Comparison of ENCODE assay signal across 20 cellular contexts in the genomic region with DNA sequence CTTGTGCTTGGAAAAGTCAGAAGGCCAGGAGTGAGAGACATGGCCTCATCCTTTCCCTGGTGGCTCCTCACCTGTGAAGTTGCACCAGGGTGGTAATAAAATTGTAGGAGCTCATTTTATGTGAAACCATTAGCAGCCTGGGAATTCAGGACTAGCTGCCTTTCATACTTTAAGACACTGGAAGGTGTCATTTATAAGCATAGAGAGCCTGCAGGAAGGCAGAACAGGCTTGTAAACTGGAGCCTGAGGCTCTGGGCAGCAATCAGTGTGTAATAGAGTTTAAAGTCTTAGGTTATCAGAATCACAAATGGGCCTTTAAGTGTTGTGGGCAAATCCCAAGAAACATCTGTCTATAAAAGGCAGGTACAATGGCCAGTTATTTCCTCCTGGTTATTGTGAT. TPM values are rescaled to one million over a fixed set of nuclear protein-coding genes. Genes with fewer than 3 reads are reported as not detected.
DNase-seq lines count a peak whose midpoint lies in the region; ATAC-seq and TF ChIP-seq lines count a peak whose summit lies in the region.
"Had no signal": no experiment of that assay in that cellular context is flagged by ENCODE, and none has a peak within 500 bp of the region (broad histone marks: within the 10 kb centered on the region; RNA-seq: fewer than 3 reads in every experiment).

No MANE protein-coding gene starts in this region.

- H3K4me3 Mint-ChIP-seq in chondrocyte (ENCODE audit: unreplicated experiment) = no peak overlapping the region
- H3K4me3 Mint-ChIP-seq: CD4-positive, alpha-beta memory T cell had no signal

- peaks cover 14% of the 10 kb centered on the region for H3K4me1 ChIP-seq in HEK293 (ENCODE audit: control insufficient read depth, insufficient read depth, low read length)
- H3K4me1 ChIP-seq in mucosa of descending colon (ENCODE audit: low read depth) = no peaks in the 10 kb centered on the region
- peaks cover 6 to 54% (median 35%) of the 10 kb centered on the region in 4 donors for H3K4me1 ChIP-seq in tibial artery
- no peaks in the 10 kb centered on the region for H3K4me1 ChIP-seq in lower lobe of right lung
- H3K4me1 ChIP-seq: Caco-2, Peyer's patch had no signal

- TF ChIP-seq CTCF in HEK293 (tag by site-specific recombination; IDR thresholded peaks at IDR 0.05) (no peak), chondrocyte (IDR thresholded peaks at IDR 0.05) (no peak), mucosa of descending colon (IDR thresholded peaks at IDR 0.05) (no peak), tibial artery (IDR thresholded peaks at IDR 0.05) (no peak), lower lobe of right lung (IDR thresholded peaks at IDR 0.05) (no peak)

- peaks cover 64% of the 10 kb centered on the region for H3K4me1 Mint-ChIP-seq in chondrocyte (ENCODE audit: low read depth)

- peak overlapping the region; percentile 25 for H3K27ac Mint-ChIP-seq in chondrocyte (ENCODE audit: unreplicated experiment)

- H3K4me3 ChIP-seq in HEK293 (ENCODE audit: low read depth, low read length) = no peak overlapping the region
- H3K4me3 ChIP-seq in mucosa of descending colon = no peak overlapping the region
- H3K4me3 ChIP-seq in tibial artery = no peak overlapping the region
- no peak overlapping the region for H3K4me3 ChIP-seq in lower lobe of right lung
- H3K4me3 ChIP-seq: BLaER1, Peyer's patch, SJCRH30 had no signal

- no peaks in the 10 kb centered on the region for H3K36me3 ChIP-seq in HEK293 (ENCODE audit: control insufficient read depth in 2 of 2, insufficient read depth in 1 of 2, low read length in 2 of 2)
- H3K36me3 ChIP-seq in mucosa of descending colon (ENCODE audit: low read depth) = no peaks in the 10 kb centered on the region
- no peaks in the 10 kb centered on the region for H3K36me3 ChIP-seq in tibial artery
- no peaks in the 10 kb centered on the region for H3K36me3 ChIP-seq in lower lobe of right lung
- H3K36me3 ChIP-seq: BLaER1, Peyer's patch, SJCRH30 had no signal

- intact Hi-C loops in mucosa of descending colon (cut with DNase I, micrococcal nuclease) (no loop called here), tibial artery (cut with DNase I; ENCODE audit: low total_unique reads) (no loop called here), lower lobe of right lung (cut with DNase I) (no loop called here)

- H3K27ac ChIP-seq in HEK293 (ENCODE audit: extremely low read depth, low read depth, low read length) (peak overlapping the region; percentile 22; the same call in 1 of the 2 replicates), tibial artery (peak overlapping the region; percentile 76 to 77), lower lobe of right lung (no peak overlapping the region)
- H3K27ac ChIP-seq: BLaER1, Peyer's patch, SJCRH30 had no signal

- ATAC-seq in mucosa of descending colon (peak; percentile 36), lower lobe of right lung (no peak), HG02623 (IDR thresholded peaks at IDR 0.05; ENCODE audit: unreplicated experiment) (no peak)

- DNase-seq in chondrocyte (ENCODE audit: low spot score) = no peak
- DNase-seq in mucosa of descending colon = no peak
- DNase-seq in tibial artery = no peak
- DNase-seq in lower lobe of right lung = no peak
- DNase-seq in activated CD8-positive, alpha-beta memory T cell treated with anti-CD3 and anti-CD28 coated beads for 24 hours = no peak
- DNase-seq: Caco-2; CD4-positive, alpha-beta memory T cell; DMS 273 treated with DMSO at 0.1 percent for 48 hours; DMS79 treated with DMSO at 0.1 percent for 48 hours; H7; Kasumi-1; NCI-H1694 treated with DMSO at 0.1 percent for 48 hours; NCI-H2081 treated with DMSO at 0.1 percent for 48 hours; NCI-H2171 treated with DMSO at 0.1 percent for 48 hours; NCI-H524 treated with DMSO at 0.1 percent for 48 hours; Peyer's patch; SJCRH30 had no signal

- no peaks in the 10 kb centered on the region for H3K27me3 ChIP-seq in tibial artery
- no peaks in the 10 kb centered on the region for H3K27me3 ChIP-seq in lower lobe of right lung (ENCODE audit: low read depth)
- H3K27me3 ChIP-seq: Peyer's patch, SJCRH30 had no signal

- POLR2A ChIA-PET in HEK293 (lab: Yijun Ruan, JAX) = no interaction called here

- CTCF ChIA-PET in HEK293 (lab: Yijun Ruan, JAX) = interaction anchor here (1.0 to 2.4 kb wide), 4 partner anchors 11 to 288 kb away, joined by 3 to 10 read pairs (median 4); no protein-coding TSS in a partner anchor

- H3K9me3 ChIP-seq in HEK293 (ENCODE audit: control insufficient read depth, insufficient read depth, low read depth, low read length) (no peaks in the 10 kb centered on the region), mucosa of descending colon (peaks cover 5% of the 10 kb centered on the region), tibial artery (no peaks in the 10 kb centered on the region), lower lobe of right lung (no peaks in the 10 kb centered on the region)
- H3K9me3 ChIP-seq: Peyer's patch, SJCRH30 had no signal

- no peaks in the 10 kb centered on the region for H3K9me3 Mint-ChIP-seq in chondrocyte (ENCODE audit: low read depth)

- no peaks in the 10 kb centered on the region for H3K27me3 Mint-ChIP-seq in chondrocyte (ENCODE audit: low read depth)
- H3K27me3 Mint-ChIP-seq: CD4-positive, alpha-beta memory T cell had no signal

- peaks cover under 1% of the 10 kb centered on the region for H3K36me3 Mint-ChIP-seq in chondrocyte (ENCODE audit: low read depth)

TF ChIP-seq in HEK293, 187 proteins besides CTCF, POLR2A, EP300 and RAD21 (continues in another document):
- TF ChIP-seq ZNF596 (tag by site-specific recombination; IDR thresholded peaks at IDR 0.05) (0 out of 2 replicates have a peak, but pooled peaks have one; percentile 19), ZNF416 (tag by site-specific recombination; IDR thresholded peaks at IDR 0.05) (no peak), ZNF24 (tag by site-specific recombination; IDR thresholded peaks at IDR 0.05) (no peak), ZNF626 (tag by site-specific recombination; IDR thresholded peaks at IDR 0.05) (no peak), ZNF514 (tag by site-specific recombination; IDR thresholded peaks at IDR 0.05) (no peak), ZNF221 (tag by site-specific recombination; IDR thresholded peaks at IDR 0.05; ENCODE audit: borderline replicate concordance) (no peak), TRIM28 (IDR thresholded peaks at IDR 0.05; ENCODE audit: borderline replicate concordance, low read length) (no peak), ZNF76 (tag by site-specific recombination; IDR thresholded peaks at IDR 0.05; ENCODE audit: borderline replicate concordance, low read depth) (no peak), ZNF830 (tag by site-specific recombination; IDR thresholded peaks at IDR 0.05; ENCODE audit: low read depth) (no peak)
- TF ChIP-seq, protein P1, sequence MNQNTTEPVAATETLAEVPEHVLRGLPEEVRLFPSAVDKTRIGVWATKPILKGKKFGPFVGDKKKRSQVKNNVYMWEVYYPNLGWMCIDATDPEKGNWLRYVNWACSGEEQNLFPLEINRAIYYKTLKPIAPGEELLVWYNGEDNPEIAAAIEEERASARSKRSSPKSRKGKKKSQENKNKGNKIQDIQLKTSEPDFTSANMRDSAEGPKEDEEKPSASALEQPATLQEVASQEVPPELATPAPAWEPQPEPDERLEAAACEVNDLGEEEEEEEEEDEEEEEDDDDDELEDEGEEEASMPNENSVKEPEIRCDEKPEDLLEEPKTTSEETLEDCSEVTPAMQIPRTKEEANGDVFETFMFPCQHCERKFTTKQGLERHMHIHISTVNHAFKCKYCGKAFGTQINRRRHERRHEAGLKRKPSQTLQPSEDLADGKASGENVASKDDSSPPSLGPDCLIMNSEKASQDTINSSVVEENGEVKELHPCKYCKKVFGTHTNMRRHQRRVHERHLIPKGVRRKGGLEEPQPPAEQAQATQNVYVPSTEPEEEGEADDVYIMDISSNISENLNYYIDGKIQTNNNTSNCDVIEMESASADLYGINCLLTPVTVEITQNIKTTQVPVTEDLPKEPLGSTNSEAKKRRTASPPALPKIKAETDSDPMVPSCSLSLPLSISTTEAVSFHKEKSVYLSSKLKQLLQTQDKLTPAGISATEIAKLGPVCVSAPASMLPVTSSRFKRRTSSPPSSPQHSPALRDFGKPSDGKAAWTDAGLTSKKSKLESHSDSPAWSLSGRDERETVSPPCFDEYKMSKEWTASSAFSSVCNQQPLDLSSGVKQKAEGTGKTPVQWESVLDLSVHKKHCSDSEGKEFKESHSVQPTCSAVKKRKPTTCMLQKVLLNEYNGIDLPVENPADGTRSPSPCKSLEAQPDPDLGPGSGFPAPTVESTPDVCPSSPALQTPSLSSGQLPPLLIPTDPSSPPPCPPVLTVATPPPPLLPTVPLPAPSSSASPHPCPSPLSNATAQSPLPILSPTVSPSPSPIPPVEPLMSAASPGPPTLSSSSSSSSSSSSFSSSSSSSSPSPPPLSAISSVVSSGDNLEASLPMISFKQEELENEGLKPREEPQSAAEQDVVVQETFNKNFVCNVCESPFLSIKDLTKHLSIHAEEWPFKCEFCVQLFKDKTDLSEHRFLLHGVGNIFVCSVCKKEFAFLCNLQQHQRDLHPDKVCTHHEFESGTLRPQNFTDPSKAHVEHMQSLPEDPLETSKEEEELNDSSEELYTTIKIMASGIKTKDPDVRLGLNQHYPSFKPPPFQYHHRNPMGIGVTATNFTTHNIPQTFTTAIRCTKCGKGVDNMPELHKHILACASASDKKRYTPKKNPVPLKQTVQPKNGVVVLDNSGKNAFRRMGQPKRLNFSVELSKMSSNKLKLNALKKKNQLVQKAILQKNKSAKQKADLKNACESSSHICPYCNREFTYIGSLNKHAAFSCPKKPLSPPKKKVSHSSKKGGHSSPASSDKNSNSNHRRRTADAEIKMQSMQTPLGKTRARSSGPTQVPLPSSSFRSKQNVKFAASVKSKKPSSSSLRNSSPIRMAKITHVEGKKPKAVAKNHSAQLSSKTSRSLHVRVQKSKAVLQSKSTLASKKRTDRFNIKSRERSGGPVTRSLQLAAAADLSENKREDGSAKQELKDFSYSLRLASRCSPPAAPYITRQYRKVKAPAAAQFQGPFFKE (tag by site-specific recombination; IDR thresholded peaks at IDR 0.05; ENCODE audit: borderline replicate concordance) = no peak
- TF ChIP-seq, protein P2, sequence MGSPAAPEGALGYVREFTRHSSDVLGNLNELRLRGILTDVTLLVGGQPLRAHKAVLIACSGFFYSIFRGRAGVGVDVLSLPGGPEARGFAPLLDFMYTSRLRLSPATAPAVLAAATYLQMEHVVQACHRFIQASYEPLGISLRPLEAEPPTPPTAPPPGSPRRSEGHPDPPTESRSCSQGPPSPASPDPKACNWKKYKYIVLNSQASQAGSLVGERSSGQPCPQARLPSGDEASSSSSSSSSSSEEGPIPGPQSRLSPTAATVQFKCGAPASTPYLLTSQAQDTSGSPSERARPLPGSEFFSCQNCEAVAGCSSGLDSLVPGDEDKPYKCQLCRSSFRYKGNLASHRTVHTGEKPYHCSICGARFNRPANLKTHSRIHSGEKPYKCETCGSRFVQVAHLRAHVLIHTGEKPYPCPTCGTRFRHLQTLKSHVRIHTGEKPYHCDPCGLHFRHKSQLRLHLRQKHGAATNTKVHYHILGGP (tag by site-specific recombination; IDR thresholded peaks at IDR 0.05) = no peak

RNA-seq across cellular contexts. Expression of a gene that starts 22.0 kb away (rescaled TPM):
- total RNA-seq in chondrocyte (3.3 to 7.0 TPM (median 3.9 TPM) in 3 replicates), mucosa of descending colon (10 to 100 TPM; 15.8 to 45.0 (median 25.5) TPM), lower lobe of right lung (5.1 TPM)
